Comparison of ENCODE assay signal across 15 cellular contexts in the genomic region with DNA sequence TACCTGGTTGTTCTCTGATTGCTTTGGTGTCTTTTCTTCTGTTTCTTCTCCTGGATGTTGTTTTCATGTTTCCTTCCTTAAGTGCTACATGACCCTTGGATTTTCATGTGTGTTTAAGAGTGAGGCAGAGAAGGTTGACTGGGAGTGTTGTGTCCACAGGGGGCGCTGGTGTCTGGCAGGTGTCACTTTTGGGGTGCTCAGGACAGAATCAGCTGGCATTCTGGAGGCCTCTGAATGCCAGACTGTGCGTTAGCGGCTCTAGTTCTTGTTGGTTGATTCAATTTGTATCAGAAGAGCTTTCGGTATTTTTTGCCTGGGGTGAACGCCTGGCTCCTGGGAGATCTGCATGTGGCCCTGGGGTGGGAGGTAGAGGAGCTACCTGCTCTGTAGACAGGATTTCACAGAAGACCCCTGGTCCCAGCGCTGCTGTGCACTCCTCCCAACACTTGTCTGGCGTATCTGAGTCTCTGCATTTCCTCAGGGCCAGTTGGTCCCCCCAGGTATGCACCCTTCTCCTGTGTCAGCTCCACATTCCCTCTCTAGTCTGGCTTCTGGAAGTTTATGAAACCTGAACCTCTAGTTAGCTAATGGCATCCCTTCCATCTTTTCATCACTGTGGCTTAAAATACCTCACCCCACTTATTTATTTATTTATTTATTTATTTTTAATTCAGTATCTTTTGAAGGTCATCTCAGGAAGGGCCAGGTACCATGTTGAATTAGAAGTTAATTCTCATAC. TPM values are rescaled to one million over a fixed set of nuclear protein-coding genes. Genes with fewer than 3 reads are reported as not detected.
A peak's percentile ranks its signal among the peaks of the same experiment; 100 is the strongest.
DNase-seq lines count a peak whose midpoint lies in the region; ATAC-seq, FAIRE-seq and TF ChIP-seq lines count a peak whose summit lies in the region.
"Had no signal": no experiment of that assay in that cellular context is flagged by ENCODE, and none has a peak within 500 bp of the region (broad histone marks: within the 10 kb centered on the region; RNA-seq: fewer than 3 reads in every experiment).

No MANE protein-coding gene starts in this region.

- DNase-seq in DND-41: no peak
- no peak for DNase-seq in H9
- no peak for DNase-seq in astrocyte (ENCODE audit: low read depth)
- no peak for DNase-seq in kidney epithelial cell (ENCODE audit: low read depth)
- DNase-seq in activated CD8-positive, alpha-beta memory T cell treated with anti-CD3 and anti-CD28 coated beads, Interleukin-2, amount 10 ng/mL, durations not matched to agents 7 days and 5 days: no peak
- no peak for DNase-seq in frontal cortex (ENCODE audit: low spot score in 2 of 2)
- DNase-seq in NCI-H748 treated with DMSO at 0.1 percent for 48 hours (lab: John Stamatoyannopoulos, UW): no peak
- DNase-seq in DMS114 treated with DMSO at 0.1 percent for 48 hours (lab: John Stamatoyannopoulos, UW; ENCODE audit: unreplicated experiment): no peak
- DNase-seq: activated T-cell treated with anti-CD3 and anti-CD28 coated beads for 4 hours; CD4-positive, alpha-beta T cell; left ventricle myocardium superior; MG63 had no signal

- H3K4me2 ChIP-seq in DND-41 (ENCODE audit: insufficient read depth, low read length) (no peak overlapping the region), H9 (ENCODE audit: insufficient read depth, insufficient read length, low read length) (no peak overlapping the region), astrocyte (ENCODE audit: low read length) (no peak overlapping the region)

- H4K20me1 ChIP-seq in DND-41 (ENCODE audit: insufficient read depth, low read length) (no peaks in the 10 kb centered on the region), H9 (ENCODE audit: control insufficient read depth, insufficient read depth, insufficient read length) (peaks cover 1% of the 10 kb centered on the region), astrocyte (ENCODE audit: insufficient read depth, low read length) (no peaks in the 10 kb centered on the region)

- H3K4me1 Mint-ChIP-seq in H9: peaks cover 11 to 16% of the 10 kb centered on the region in 2 experiments
- peaks cover 23% of the 10 kb centered on the region for H3K4me1 Mint-ChIP-seq in astrocyte (ENCODE audit: low read depth, unreplicated experiment)
- peaks cover 25% of the 10 kb centered on the region for H3K4me1 Mint-ChIP-seq in activated CD8-positive, alpha-beta memory T cell treated with anti-CD3 and anti-CD28 coated beads, Interleukin-2, amount 10 ng/mL, durations not matched to agents 7 days and 5 days

- H3K4me3 Mint-ChIP-seq in H9 (no peak overlapping the region), astrocyte (ENCODE audit: unreplicated experiment) (no peak overlapping the region)
- no peak overlapping the region for H3K4me3 Mint-ChIP-seq in activated CD8-positive, alpha-beta memory T cell treated with anti-CD3 and anti-CD28 coated beads, Interleukin-2, amount 10 ng/mL, durations not matched to agents 7 days and 5 days
- H3K4me3 Mint-ChIP-seq: CD4-positive, alpha-beta T cell; neural crest cell had no signal

- H2BK5ac ChIP-seq in H9 (ENCODE audit: insufficient read length, low read length): no peak overlapping the region

- H3K56ac ChIP-seq in H9 (ENCODE audit: insufficient read length, low read depth, low read length): no peak overlapping the region

- no peaks in the 10 kb centered on the region for H3K23me2 ChIP-seq in H9 (ENCODE audit: insufficient read length, low read depth, low read length, poor library complexity, severe bottlenecking)

- TF ChIP-seq CTCF in DND-41 (IDR thresholded peaks at IDR 0.05; ENCODE audit: borderline replicate concordance, extremely low read depth, low read length, poor library complexity, severe bottlenecking) (peak; percentile 37), H9 (conservative IDR thresholded peaks at IDR 0.05) (peak; percentile 76), astrocyte (IDR thresholded peaks at IDR 0.05; ENCODE audit: insufficient read depth, low read depth, low read length) (peak; percentile 15), kidney epithelial cell (IDR thresholded peaks at IDR 0.05; ENCODE audit: insufficient read depth, low read length, poor library complexity, severe bottlenecking) (peak; percentile 11)

- no peak overlapping the region for H3K9ac ChIP-seq in DND-41 (ENCODE audit: low read depth, low read length)
- no peak overlapping the region for H3K9ac ChIP-seq in H9 (ENCODE audit: extremely low read depth, insufficient read length, low read length)
- H3K9ac ChIP-seq in astrocyte (ENCODE audit: low read length): no peak overlapping the region

- H4K91ac ChIP-seq in H9 (ENCODE audit: insufficient read length, low read depth, low read length): no peak overlapping the region

- no peak overlapping the region for H2AK5ac ChIP-seq in H9 (ENCODE audit: insufficient read length, low read length)

- no peak overlapping the region for H3K4ac ChIP-seq in H9 (ENCODE audit: low read depth, low read length)

- CTCF ChIA-PET in activated CD8-positive, alpha-beta memory T cell treated with anti-CD3 and anti-CD28 coated beads, Interleukin-2, amount 10 ng/mL, durations not matched to agents 7 days and 5 days (lab: Charles Lee): interaction anchor here (0.7 to 1.9 kb wide), 2 partner anchors 49 to 88 kb away, joined by 3 to 5 read pairs; no protein-coding TSS in a partner anchor

- no peak overlapping the region for H3K27ac ChIP-seq in DND-41 (ENCODE audit: low read length)
- no peak overlapping the region for H3K27ac ChIP-seq in H9 (ENCODE audit: insufficient read length, low read depth, low read length)
- H3K27ac ChIP-seq in astrocyte (ENCODE audit: low read depth, low read length): no peak overlapping the region
- H3K27ac ChIP-seq: RWPE1, thoracic aorta had no signal

- no peak overlapping the region for H4K8ac ChIP-seq in H9 (replicated peaks; ENCODE audit: insufficient read length, low read depth, low read length)

- H2BK20ac ChIP-seq in H9 (ENCODE audit: low read depth, low read length, poor library complexity, severe bottlenecking): no peak overlapping the region

- no peaks in the 10 kb centered on the region; the same call in 1 of the 2 replicates for H3K27me3 Mint-ChIP-seq in H9 (ENCODE audit: low read depth)
- peaks cover 3% of the 10 kb centered on the region for H3K27me3 Mint-ChIP-seq in astrocyte (ENCODE audit: low read depth, unreplicated experiment)
- peaks cover 49% of the 10 kb centered on the region for H3K27me3 Mint-ChIP-seq in activated CD8-positive, alpha-beta memory T cell treated with anti-CD3 and anti-CD28 coated beads, Interleukin-2, amount 10 ng/mL, durations not matched to agents 7 days and 5 days

- H3K9me3 Mint-ChIP-seq in H9 (no peaks in the 10 kb centered on the region), astrocyte (ENCODE audit: unreplicated experiment) (no peaks in the 10 kb centered on the region)
- no peaks in the 10 kb centered on the region for H3K9me3 Mint-ChIP-seq in activated CD8-positive, alpha-beta memory T cell treated with anti-CD3 and anti-CD28 coated beads, Interleukin-2, amount 10 ng/mL, durations not matched to agents 7 days and 5 days (ENCODE audit: low read depth)
- H3K9me3 Mint-ChIP-seq: CD4-positive, alpha-beta T cell; neural crest cell had no signal

- H2BK12ac ChIP-seq in H9 (ENCODE audit: insufficient read length, low read depth, low read length): no peak overlapping the region

- H3K4me1 ChIP-seq in DND-41 (ENCODE audit: insufficient read depth, low read length): no peaks in the 10 kb centered on the region
- H3K4me1 ChIP-seq in H9 (ENCODE audit: insufficient read depth, low read length): peaks cover 7% of the 10 kb centered on the region; the same call in 1 of the 2 replicates
- H3K4me1 ChIP-seq in astrocyte (ENCODE audit: insufficient read depth, low read length): no peaks in the 10 kb centered on the region

- H3K36me3 ChIP-seq in DND-41 (ENCODE audit: insufficient read depth, low read length) (no peaks in the 10 kb centered on the region), astrocyte (ENCODE audit: insufficient read depth, low read length) (no peaks in the 10 kb centered on the region), kidney epithelial cell (ENCODE audit: control insufficient read depth, insufficient read depth, low read length) (no peaks in the 10 kb centered on the region)
- H3K36me3 ChIP-seq: MG63, thoracic aorta had no signal

- H3K4me3 ChIP-seq in DND-41 (ENCODE audit: low read depth in 1 of 2, low read length in 2 of 2) (no peak overlapping the region), astrocyte (ENCODE audit: insufficient read depth, low read depth, low read length) (no peak overlapping the region), kidney epithelial cell (ENCODE audit: low read depth, low read length) (no peak overlapping the region)
- H3K4me3 ChIP-seq: MG63, thoracic aorta had no signal

- H3K18ac ChIP-seq in H9 (ENCODE audit: insufficient read length, low read depth, low read length): no peak overlapping the region

- no peak overlapping the region for H3K14ac ChIP-seq in H9 (ENCODE audit: insufficient read depth, low read length)

- no peak overlapping the region for H2AFZ ChIP-seq in DND-41 (ENCODE audit: low read depth, low read length)
- H2AFZ ChIP-seq in H9 (ENCODE audit: low read length): no peak overlapping the region
- no peak overlapping the region for H2AFZ ChIP-seq in astrocyte (ENCODE audit: low read depth, low read length)

- H3T11ph ChIP-seq in H9 (ENCODE audit: low read length): no peak overlapping the region

- FAIRE-seq in astrocyte (lab: Jason Lieb, UNC): no peak
- no peak for FAIRE-seq in frontal cortex (lab: Jason Lieb, UNC)

- H2BK15ac ChIP-seq in H9 (ENCODE audit: low read depth, low read length): no peak overlapping the region

- H3K27ac Mint-ChIP-seq in H9 (peak overlapping the region in 1 of 3 experiments; percentile 50; a peak in 1 of 7 replicates), astrocyte (ENCODE audit: unreplicated experiment) (no peak overlapping the region)
- no peak overlapping the region for H3K27ac Mint-ChIP-seq in activated CD8-positive, alpha-beta memory T cell treated with anti-CD3 and anti-CD28 coated beads, Interleukin-2, amount 10 ng/mL, durations not matched to agents 7 days and 5 days
- H3K27ac Mint-ChIP-seq: CD4-positive, alpha-beta T cell had no signal

- no peaks in the 10 kb centered on the region for H3K9me3 ChIP-seq in DND-41 (ENCODE audit: insufficient read depth, low read length, severe bottlenecking)
- H3K9me3 ChIP-seq in H9 (ENCODE audit: control insufficient read depth, low read depth, low read length): no peaks in the 10 kb centered on the region
- no peaks in the 10 kb centered on the region for H3K9me3 ChIP-seq in astrocyte (ENCODE audit: insufficient read depth, low read depth, low read length)
- H3K9me3 ChIP-seq: MG63, thoracic aorta had no signal

- H3K79me2 ChIP-seq in DND-41 (ENCODE audit: insufficient read depth, low read length): no peaks in the 10 kb centered on the region
- H3K79me2 ChIP-seq in H9 (ENCODE audit: insufficient read depth, low read length): no peaks in the 10 kb centered on the region; the same call in 1 of the 2 replicates
- no peaks in the 10 kb centered on the region for H3K79me2 ChIP-seq in astrocyte (ENCODE audit: insufficient read depth, low read length)

- H3K23ac ChIP-seq in H9 (ENCODE audit: insufficient read length, low read depth, low read length): no peak overlapping the region

- H3K36me3 Mint-ChIP-seq in H9 (ENCODE audit: insufficient read depth in 1 of 3, low read depth in 3 of 3) (no peaks in the 10 kb centered on the region), astrocyte (ENCODE audit: low read depth, unreplicated experiment) (no peaks in the 10 kb centered on the region)
- no peaks in the 10 kb centered on the region for H3K36me3 Mint-ChIP-seq in activated CD8-positive, alpha-beta memory T cell treated with anti-CD3 and anti-CD28 coated beads, Interleukin-2, amount 10 ng/mL, durations not matched to agents 7 days and 5 days

- ATAC-seq in DND-41 (ENCODE audit: insufficient read depth, low read depth): no peak
- ATAC-seq in activated CD8-positive, alpha-beta memory T cell treated with anti-CD3 and anti-CD28 coated beads, Interleukin-2, amount 10 ng/mL, durations not matched to agents 7 days and 5 days: no peak
- ATAC-seq: left ventricle myocardium superior had no signal

- H3K27me3 ChIP-seq in DND-41 (ENCODE audit: insufficient read depth, low read length, poor library complexity) (no peaks in the 10 kb centered on the region), H9 (ENCODE audit: insufficient read depth, low read length) (no peaks in the 10 kb centered on the region), astrocyte (ENCODE audit: insufficient read depth, low read length) (peaks cover 37% of the 10 kb centered on the region), kidney epithelial cell (ENCODE audit: control insufficient read depth, insufficient read depth, low read length) (peaks cover 14% of the 10 kb centered on the region)

- no CpG with 5 or more reads among the region's 7 CpGs for WGBS in H9 (ENCODE audit: extremely low coverage, insufficient read length, low lambda C conversion rate)

- no peak overlapping the region for H4K5ac ChIP-seq in H9 (ENCODE audit: insufficient read length, low read depth, low read length)

- no peak overlapping the region for H2BK120ac ChIP-seq in H9 (ENCODE audit: low read depth, low read length, poor library complexity, severe bottlenecking)

- H3K79me1 ChIP-seq in H9 (ENCODE audit: insufficient read depth, low read depth, low read length, poor library complexity, severe bottlenecking): no peaks in the 10 kb centered on the region

RNA-seq across cellular contexts. Expression of gene GREB1, which starts 1.1 kb away (rescaled TPM):
- total RNA-seq in H9 (2021): 15.3 and 16.5 TPM in 2 replicates
- 9.3 and 14.5 TPM in 2 replicates for total RNA-seq in astrocyte
- total RNA-seq in kidney epithelial cell: 2.8 and 4.8 TPM in 2 replicates
- 1 to 10 TPM in 1 of 2 experiments, under 1 TPM in 1; 0.91 to 1.4 TPM for total RNA-seq in activated CD8-positive, alpha-beta memory T cell treated with anti-CD3 and anti-CD28 coated beads, Interleukin-2, amount 10 ng/mL, durations not matched to agents 7 days and 5 days
- total RNA-seq in frontal cortex: 3.7 TPM

Comparison
In these comparisons a context has a peak if more than half of its experiments do, and no peak if none do; other contexts are left out.
1. CTCF ChIP-seq: peak in every context shown above with its lines; median percentile 76 in H9; 37 in DND-41; 15 in astrocyte; 11 in kidney epithelial cell.